ENCODE assay signal across 9 cellular contexts in the genomic region with DNA sequence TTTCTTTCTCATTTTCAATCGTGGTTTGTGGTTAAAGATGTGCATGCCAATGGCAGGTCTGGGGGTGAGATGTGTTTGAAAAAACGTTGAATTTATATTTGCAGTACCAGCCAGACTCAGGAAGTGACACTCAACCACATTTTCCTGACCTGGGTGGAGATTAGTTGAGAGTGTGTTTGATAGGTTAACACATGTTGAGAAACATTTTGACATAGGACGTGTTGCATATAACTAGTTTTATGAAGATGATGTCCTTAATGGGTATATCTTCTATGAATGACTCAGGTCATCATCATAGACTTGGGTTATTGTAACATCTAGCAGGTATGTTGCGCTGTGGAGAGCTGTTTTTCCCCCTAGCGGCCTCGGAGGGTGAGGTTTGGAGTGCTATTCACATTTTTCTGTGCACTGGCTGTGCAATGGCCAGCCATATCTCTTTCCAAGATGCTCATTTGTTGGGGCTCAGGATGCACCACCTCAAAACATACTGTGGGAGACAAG. TPM values are rescaled to one million over a fixed set of nuclear protein-coding genes. Genes with fewer than 3 reads are reported as not detected.
A peak's percentile ranks its signal among the peaks of the same experiment; 100 is the strongest.
DNase-seq lines count a peak whose midpoint lies in the region; ATAC-seq and TF ChIP-seq lines count a peak whose summit lies in the region.
"Had no signal": no experiment of that assay in that cellular context is flagged by ENCODE, and none has a peak within 500 bp of the region (broad histone marks: within the 10 kb centered on the region; RNA-seq: fewer than 3 reads in every experiment).

No MANE protein-coding gene starts in this region.

- H3K27me3 ChIP-seq in psoas muscle (ENCODE audit: insufficient read depth in 3 of 3, low read length in 2 of 3): no peaks in the 10 kb centered on the region

- peaks cover 43 to 61% (median 52%) of the 10 kb centered on the region in 3 donors for H3K4me1 Mint-ChIP-seq in T-cell

- peak overlapping the region; percentile 55 to 75 (median 63) for H3K4me3 Mint-ChIP-seq in T-cell

- 74 to 80% (median 74%) methylated on average over 6 of the region's 6 CpGs for WGBS in psoas muscle, 3 donors

- no peak overlapping the region for H3K27ac ChIP-seq in psoas muscle
- H3K27ac ChIP-seq: C4-2B had no signal

- H3K36me3 Mint-ChIP-seq in T-cell: no peaks in the 10 kb centered on the region

- H3K27ac Mint-ChIP-seq in T-cell: peak overlapping the region; percentile 83 to 85

- POLR2A ChIA-PET in T-cell (lab: Charles Lee): interaction anchor here in 1 of 2 donors (0.6 to 1.5 kb wide), 5 partner anchors 10 to 101 kb away, joined by 3 to 5 read pairs (median 4); no protein-coding TSS in a partner anchor

- H3K9me3 ChIP-seq in psoas muscle: no peaks in the 10 kb centered on the region

- DNase-seq in A172 (ENCODE audit: low spot score) (peak; percentile 61), T-cell (peak; percentile 35 to 73 (median 62)), epidermal melanocyte (ENCODE audit: insufficient read length, low spot score) (no peak), psoas muscle (no peak)
- peak; percentile 52 for DNase-seq in activated naive CD8-positive, alpha-beta T cell treated with anti-CD3 and anti-CD28 coated beads, Interleukin-2, amount 50 U/mL, for 16 hours (ENCODE audit: low read depth, low spot score)
- peak; percentile 35 to 61 (median 48) for DNase-seq in stimulated activated CD4-positive, alpha-beta T cell treated with anti-CD3 and anti-CD28 coated beads, Interleukin-1b, Interleukin-23, amount 100 ng/mL, for 24 hours (ENCODE audit: low read depth in 4 of 4, low spot score in 1 of 4)

- no peaks in the 10 kb centered on the region for H3K27me3 Mint-ChIP-seq in T-cell

- peak; percentile 86 for ATAC-seq in GM19351 (IDR thresholded peaks at IDR 0.05; ENCODE audit: unreplicated experiment)
- ATAC-seq in HG03378 (IDR thresholded peaks at IDR 0.05; ENCODE audit: unreplicated experiment): peak; percentile 92
- peak; percentile 81 to 85 (median 84) for ATAC-seq in T-cell (replicated peaks in 1 of 4)
- no peak for ATAC-seq in psoas muscle

- intact Hi-C loops in psoas muscle (cut with DNase I): no loop called here

- CTCF ChIA-PET in T-cell (lab: Charles Lee): interaction anchor here (0.7 to 3.8 kb wide), 14 partner anchors 10 to 75 kb away, joined by 3 to 41 read pairs (median 4); partner anchors contain the start of gene FAM200B (in 1 of the 2)

- no peak for TF ChIP-seq CTCF in psoas muscle (IDR thresholded peaks at IDR 0.05)

- no peaks in the 10 kb centered on the region for H3K4me1 ChIP-seq in psoas muscle

- H3K36me3 ChIP-seq in psoas muscle (ENCODE audit: insufficient read depth in 1 of 2, low read depth in 1 of 2): no peaks in the 10 kb centered on the region

- no peaks in the 10 kb centered on the region for H3K9me3 Mint-ChIP-seq in T-cell

- no peak overlapping the region for H3K4me3 ChIP-seq in psoas muscle

RNA-seq across cellular contexts. Expression of gene CD38, which starts 21.7 kb away (rescaled TPM):
- total RNA-seq in A172 (2014; rRNA removed; shearing (Covaris generic)): not detected in 2 replicates
- total RNA-seq in T-cell: 10 to 100 TPM in 1 of 5 donors, 1 to 10 TPM in 4; 4.3 to 22.8 (median 5.0) TPM
- total RNA-seq in psoas muscle: 1 to 10 TPM; 3.1 to 6.8 (median 4.5) TPM
- polyA plus RNA-seq in psoas muscle: 1 to 10 TPM; 1.5 to 4.6 (median 2.7) TPM

RNA-seq across cellular contexts. Expression of gene BST1, which starts 53.5 kb away (rescaled TPM):
- total RNA-seq in A172 (2014; rRNA removed; shearing (Covaris generic)): not detected in 2 replicates
- total RNA-seq in T-cell: under 1 TPM in 4 of 5 donors, not detected in 1; 0.28 to 0.55 (median 0.46) TPM
- 1 to 10 TPM; 1.2 to 2.1 (median 1.3) TPM for total RNA-seq in psoas muscle
- 1 to 10 TPM in 2 of 3 donors, under 1 TPM in 1; 0.98 to 1.5 (median 1.5) TPM for polyA plus RNA-seq in psoas muscle

Comparison
In these comparisons a context has a peak if more than half of its experiments do, and no peak if none do; other contexts are left out.
1. DNase-seq: peak in A172 (single experiment), T-cell (34 of 34), activated naive CD8-positive, alpha-beta T cell treated with anti-CD3 and anti-CD28 coated beads, Interleukin-2, amount 50 U/mL, for 16 hours (single experiment) and stimulated activated CD4-positive, alpha-beta T cell treated with anti-CD3 and anti-CD28 coated beads, Interleukin-1b, Interleukin-23, amount 100 ng/mL, for 24 hours (4 of 4); none in epidermal melanocyte (single experiment) and psoas muscle (0 of 2).
2. ATAC-seq: peak in GM19351 (single experiment), HG03378 (single experiment) and T-cell (4 of 4); none in psoas muscle (0 of 4).